Comparison of ENCODE assay signal across 29 cellular contexts in genomic region chr11:112394304-112394703, GRCh38.
"Had no signal": no experiment of that assay in that cellular context is flagged by ENCODE, and none has a peak within 500 bp of the region (broad histone marks: within the 10 kb centered on the region; RNA-seq: fewer than 3 reads in every experiment).

No MANE protein-coding gene starts in this region.

- H3K4me1 ChIP-seq: body of pancreas, foreskin keratinocyte, gastrocnemius medialis, heart left ventricle had no signal

- DNase-seq: activated B cell treated with CpG ODN at 0.5 μM for 24 hours; activated CD4-positive, alpha-beta T cell treated with anti-CD3 and anti-CD28 coated beads for 48 hours; activated CD4-positive, alpha-beta T cell treated with anti-CD3 and anti-CD28 coated beads, Interleukin-2, amount 50 U/mL, for 1 hour; activated CD4-positive, alpha-beta T cell treated with anti-CD3 and anti-CD28 coated beads, Interleukin-2, amount 50 U/mL, for 48 hours; activated CD8-positive, alpha-beta memory T cell treated with anti-CD3 and anti-CD28 coated beads for 24 hours; activated CD8-positive, alpha-beta T cell treated with anti-CD3 and anti-CD28 coated beads for 36 hours; activated effector memory CD4-positive, alpha-beta T cell treated with Interleukin-2 at 50 U/mL for 16 hours; activated gamma-delta T cell treated with Interleukin-2 at 50 U/mL for 16 hours; activated naive CD4-positive, alpha-beta T cell treated with anti-CD3 and anti-CD28 coated beads, Interleukin-2, amount 50 U/mL, for 16 hours; activated naive CD4-positive, alpha-beta T cell treated with Interleukin-2 at 50 U/mL for 16 hours; activated T-cell treated with anti-CD3 and anti-CD28 coated beads, Interleukin-2, amount 50 U/mL, for 4 hours; amniotic stem cell; anterior cingulate cortex; body of pancreas; cortex of kidney; dermis blood vessel endothelial cell; effector CD4-positive, alpha-beta T cell; effector memory CD8-positive, alpha-beta T cell; foreskin keratinocyte; gastrocnemius medialis; glutamatergic neuron; heart left ventricle; T-helper 1 cell; T-helper 17 cell; T1000; WERI-Rb-1 had no signal

- H3K4me3 ChIP-seq: body of pancreas, gastrocnemius medialis, heart left ventricle had no signal

- H3K27me3 ChIP-seq: body of pancreas, gastrocnemius medialis, heart left ventricle had no signal

- H3K9me3 ChIP-seq: body of pancreas, gastrocnemius medialis, heart left ventricle had no signal

- ATAC-seq: activated CD4-positive, CD25-positive, alpha-beta regulatory T cell treated with anti-CD3 and anti-CD28 coated beads, Interleukin-2, amount 50 U/mL, for 24 hours; activated CD8-positive, alpha-beta T cell treated with anti-CD3 and anti-CD28 coated beads for 36 hours; activated T-cell treated with anti-CD3 and anti-CD28 coated beads, Interleukin-2, amount 50 U/mL, for 4 hours; activated T-helper 17 cell treated with anti-CD3 and anti-CD28 coated beads, Interleukin-2, amount 50 U/mL, for 72 hours; body of pancreas; effector memory CD8-positive, alpha-beta T cell; foreskin keratinocyte; heart left ventricle; T-helper 17 cell had no signal

- H3K36me3 ChIP-seq: gastrocnemius medialis, heart left ventricle, WERI-Rb-1 had no signal

- H3K27ac ChIP-seq: body of pancreas, epithelial cell of prostate, foreskin keratinocyte, gastrocnemius medialis, heart left ventricle, WERI-Rb-1 had no signal
